19 cellular contexts compared by ENCODE assay signal in the genomic region with DNA sequence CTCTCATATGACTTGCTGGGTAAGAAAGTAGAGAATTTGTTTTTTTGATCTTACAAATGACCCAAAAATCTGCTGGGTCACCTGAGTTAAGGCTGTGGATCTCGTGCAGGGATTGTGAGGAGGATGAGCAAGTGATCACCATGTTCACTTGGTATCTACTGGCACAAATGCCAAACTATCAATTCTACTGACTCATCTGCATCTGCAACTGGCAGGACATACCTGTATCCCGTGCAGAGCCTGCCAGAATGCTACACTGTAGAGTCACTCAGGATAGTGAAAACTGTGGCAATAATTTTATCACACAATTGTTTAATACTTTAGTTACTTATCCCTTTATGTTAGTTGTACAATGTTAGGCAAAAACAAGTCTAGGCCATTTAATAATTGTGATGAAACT.
"Had no signal": no experiment of that assay in that cellular context is flagged by ENCODE, and none has a peak within 500 bp of the region (broad histone marks: within the 10 kb centered on the region; RNA-seq: fewer than 3 reads in every experiment).

No MANE protein-coding gene starts in this region.

- DNase-seq: IMR-90, Karpas-422, KG1, MM.1S, NCI-H1092 treated with DMSO at 0.1 percent for 48 hours, NCI-H1436, NCI-H187, NCI-H2029, NCI-H2081 treated with DMSO at 0.1 percent for 48 hours, NCI-H2171, NCI-H226, NCI-H446, NCI-H510A, NCI-H524 treated with DMSO at 0.1 percent for 48 hours, NCI-H69, NCI-H774, RPMI8226, SHP77, SK-N-SH had no signal

- H3K9me3 ChIP-seq: SK-N-SH had no signal
